In the genomic region with DNA sequence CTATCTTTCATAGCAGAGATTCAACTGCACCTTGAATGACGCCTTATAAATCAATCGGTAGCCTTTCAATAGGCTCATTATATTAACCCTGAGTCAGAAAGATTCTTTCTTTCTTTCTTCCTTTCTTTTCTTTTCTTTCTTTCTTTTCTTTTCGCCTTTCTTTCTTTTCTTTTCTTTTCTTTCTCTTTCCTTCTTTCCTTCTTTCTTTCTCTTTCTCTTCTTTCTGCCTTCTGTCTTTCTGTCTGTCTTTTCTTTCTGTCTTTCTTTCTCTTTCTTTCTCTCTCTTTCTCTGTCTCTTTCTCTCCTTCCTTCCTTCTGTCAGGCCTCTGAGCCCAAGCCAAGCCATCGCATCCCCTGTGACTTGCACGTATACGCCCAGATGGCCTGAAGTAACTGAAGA, we compare ENCODE assay signal across 1 cellular context.
TF ChIP-seq lines count a peak whose summit lies in the region.

No MANE protein-coding gene starts in this region.

TF ChIP-seq in GM23338, 12 proteins besides CTCF, POLR2A, EP300 and RAD21 (continued from another document):
- TF ChIP-seq, protein P1, sequence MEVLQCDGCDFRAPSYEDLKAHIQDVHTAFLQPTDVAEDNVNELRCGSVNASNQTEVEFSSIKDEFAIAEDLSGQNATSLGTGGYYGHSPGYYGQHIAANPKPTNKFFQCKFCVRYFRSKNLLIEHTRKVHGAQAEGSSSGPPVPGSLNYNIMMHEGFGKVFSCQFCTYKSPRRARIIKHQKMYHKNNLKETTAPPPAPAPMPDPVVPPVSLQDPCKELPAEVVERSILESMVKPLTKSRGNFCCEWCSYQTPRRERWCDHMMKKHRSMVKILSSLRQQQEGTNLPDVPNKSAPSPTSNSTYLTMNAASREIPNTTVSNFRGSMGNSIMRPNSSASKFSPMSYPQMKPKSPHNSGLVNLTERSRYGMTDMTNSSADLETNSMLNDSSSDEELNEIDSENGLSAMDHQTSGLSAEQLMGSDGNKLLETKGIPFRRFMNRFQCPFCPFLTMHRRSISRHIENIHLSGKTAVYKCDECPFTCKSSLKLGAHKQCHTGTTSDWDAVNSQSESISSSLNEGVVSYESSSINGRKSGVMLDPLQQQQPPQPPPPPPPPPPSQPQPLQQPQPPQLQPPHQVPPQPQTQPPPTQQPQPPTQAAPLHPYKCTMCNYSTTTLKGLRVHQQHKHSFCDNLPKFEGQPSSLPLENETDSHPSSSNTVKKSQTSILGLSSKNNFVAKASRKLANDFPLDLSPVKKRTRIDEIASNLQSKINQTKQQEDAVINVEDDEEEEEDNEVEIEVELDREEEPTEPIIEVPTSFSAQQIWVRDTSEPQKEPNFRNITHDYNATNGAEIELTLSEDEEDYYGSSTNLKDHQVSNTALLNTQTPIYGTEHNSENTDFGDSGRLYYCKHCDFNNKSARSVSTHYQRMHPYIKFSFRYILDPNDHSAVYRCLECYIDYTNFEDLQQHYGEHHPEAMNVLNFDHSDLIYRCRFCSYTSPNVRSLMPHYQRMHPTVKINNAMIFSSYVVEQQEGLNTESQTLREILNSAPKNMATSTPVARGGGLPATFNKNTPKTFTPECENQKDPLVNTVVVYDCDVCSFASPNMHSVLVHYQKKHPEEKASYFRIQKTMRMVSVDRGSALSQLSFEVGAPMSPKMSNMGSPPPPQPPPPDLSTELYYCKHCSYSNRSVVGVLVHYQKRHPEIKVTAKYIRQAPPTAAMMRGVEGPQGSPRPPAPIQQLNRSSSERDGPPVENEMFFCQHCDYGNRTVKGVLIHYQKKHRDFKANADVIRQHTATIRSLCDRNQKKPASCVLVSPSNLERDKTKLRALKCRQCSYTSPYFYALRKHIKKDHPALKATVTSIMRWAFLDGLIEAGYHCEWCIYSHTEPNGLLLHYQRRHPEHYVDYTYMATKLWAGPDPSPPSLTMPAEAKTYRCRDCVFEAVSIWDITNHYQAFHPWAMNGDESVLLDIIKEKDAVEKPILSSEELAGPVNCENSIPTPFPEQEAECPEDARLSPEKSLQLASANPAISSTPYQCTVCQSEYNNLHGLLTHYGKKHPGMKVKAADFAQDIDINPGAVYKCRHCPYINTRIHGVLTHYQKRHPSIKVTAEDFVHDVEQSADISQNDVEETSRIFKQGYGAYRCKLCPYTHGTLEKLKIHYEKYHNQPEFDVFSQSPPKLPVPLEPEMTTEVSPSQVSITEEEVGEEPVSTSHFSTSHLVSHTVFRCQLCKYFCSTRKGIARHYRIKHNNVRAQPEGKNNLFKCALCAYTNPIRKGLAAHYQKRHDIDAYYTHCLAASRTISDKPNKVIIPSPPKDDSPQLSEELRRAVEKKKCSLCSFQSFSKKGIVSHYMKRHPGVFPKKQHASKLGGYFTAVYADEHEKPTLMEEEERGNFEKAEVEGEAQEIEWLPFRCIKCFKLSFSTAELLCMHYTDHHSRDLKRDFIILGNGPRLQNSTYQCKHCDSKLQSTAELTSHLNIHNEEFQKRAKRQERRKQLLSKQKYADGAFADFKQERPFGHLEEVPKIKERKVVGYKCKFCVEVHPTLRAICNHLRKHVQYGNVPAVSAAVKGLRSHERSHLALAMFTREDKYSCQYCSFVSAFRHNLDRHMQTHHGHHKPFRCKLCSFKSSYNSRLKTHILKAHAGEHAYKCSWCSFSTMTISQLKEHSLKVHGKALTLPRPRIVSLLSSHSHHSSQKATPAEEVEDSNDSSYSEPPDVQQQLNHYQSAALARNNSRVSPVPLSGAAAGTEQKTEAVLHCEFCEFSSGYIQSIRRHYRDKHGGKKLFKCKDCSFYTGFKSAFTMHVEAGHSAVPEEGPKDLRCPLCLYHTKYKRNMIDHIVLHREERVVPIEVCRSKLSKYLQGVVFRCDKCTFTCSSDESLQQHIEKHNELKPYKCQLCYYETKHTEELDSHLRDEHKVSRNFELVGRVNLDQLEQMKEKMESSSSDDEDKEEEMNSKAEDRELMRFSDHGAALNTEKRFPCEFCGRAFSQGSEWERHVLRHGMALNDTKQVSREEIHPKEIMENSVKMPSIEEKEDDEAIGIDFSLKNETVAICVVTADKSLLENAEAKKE (CRISPR knock-in tag; IDR thresholded peaks at IDR 0.05), result no peak
- no peak for TF ChIP-seq EZH2 (IDR thresholded peaks at IDR 0.05; ENCODE audit: low read depth, unreplicated experiment)
- no peak for TF ChIP-seq JUNB (IDR thresholded peaks at IDR 0.05; ENCODE audit: unreplicated experiment)
- TF ChIP-seq CREB1 (CRISPR knock-in tag; IDR thresholded peaks at IDR 0.05; ENCODE audit: low read depth), result no peak
- TF ChIP-seq, protein P2, sequence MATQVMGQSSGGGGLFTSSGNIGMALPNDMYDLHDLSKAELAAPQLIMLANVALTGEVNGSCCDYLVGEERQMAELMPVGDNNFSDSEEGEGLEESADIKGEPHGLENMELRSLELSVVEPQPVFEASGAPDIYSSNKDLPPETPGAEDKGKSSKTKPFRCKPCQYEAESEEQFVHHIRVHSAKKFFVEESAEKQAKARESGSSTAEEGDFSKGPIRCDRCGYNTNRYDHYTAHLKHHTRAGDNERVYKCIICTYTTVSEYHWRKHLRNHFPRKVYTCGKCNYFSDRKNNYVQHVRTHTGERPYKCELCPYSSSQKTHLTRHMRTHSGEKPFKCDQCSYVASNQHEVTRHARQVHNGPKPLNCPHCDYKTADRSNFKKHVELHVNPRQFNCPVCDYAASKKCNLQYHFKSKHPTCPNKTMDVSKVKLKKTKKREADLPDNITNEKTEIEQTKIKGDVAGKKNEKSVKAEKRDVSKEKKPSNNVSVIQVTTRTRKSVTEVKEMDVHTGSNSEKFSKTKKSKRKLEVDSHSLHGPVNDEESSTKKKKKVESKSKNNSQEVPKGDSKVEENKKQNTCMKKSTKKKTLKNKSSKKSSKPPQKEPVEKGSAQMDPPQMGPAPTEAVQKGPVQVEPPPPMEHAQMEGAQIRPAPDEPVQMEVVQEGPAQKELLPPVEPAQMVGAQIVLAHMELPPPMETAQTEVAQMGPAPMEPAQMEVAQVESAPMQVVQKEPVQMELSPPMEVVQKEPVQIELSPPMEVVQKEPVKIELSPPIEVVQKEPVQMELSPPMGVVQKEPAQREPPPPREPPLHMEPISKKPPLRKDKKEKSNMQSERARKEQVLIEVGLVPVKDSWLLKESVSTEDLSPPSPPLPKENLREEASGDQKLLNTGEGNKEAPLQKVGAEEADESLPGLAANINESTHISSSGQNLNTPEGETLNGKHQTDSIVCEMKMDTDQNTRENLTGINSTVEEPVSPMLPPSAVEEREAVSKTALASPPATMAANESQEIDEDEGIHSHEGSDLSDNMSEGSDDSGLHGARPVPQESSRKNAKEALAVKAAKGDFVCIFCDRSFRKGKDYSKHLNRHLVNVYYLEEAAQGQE (IDR thresholded peaks at IDR 0.05; ENCODE audit: unreplicated experiment), result no peak
- no peak for TF ChIP-seq EZH2phosphoT487 (IDR thresholded peaks at IDR 0.05; ENCODE audit: unreplicated experiment)
- TF ChIP-seq NANOG (IDR thresholded peaks at IDR 0.05; ENCODE audit: borderline replicate concordance), result no peak
- no peak for TF ChIP-seq STAT1 (IDR thresholded peaks at IDR 0.05; ENCODE audit: unreplicated experiment)
- TF ChIP-seq POLR2AphosphoS5 (IDR thresholded peaks at IDR 0.05; ENCODE audit: low read depth), result no peak
- TF ChIP-seq, protein P3, sequence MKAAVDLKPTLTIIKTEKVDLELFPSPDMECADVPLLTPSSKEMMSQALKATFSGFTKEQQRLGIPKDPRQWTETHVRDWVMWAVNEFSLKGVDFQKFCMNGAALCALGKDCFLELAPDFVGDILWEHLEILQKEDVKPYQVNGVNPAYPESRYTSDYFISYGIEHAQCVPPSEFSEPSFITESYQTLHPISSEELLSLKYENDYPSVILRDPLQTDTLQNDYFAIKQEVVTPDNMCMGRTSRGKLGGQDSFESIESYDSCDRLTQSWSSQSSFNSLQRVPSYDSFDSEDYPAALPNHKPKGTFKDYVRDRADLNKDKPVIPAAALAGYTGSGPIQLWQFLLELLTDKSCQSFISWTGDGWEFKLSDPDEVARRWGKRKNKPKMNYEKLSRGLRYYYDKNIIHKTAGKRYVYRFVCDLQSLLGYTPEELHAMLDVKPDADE (IDR thresholded peaks at IDR 0.05), result no peak
